9 cellular contexts compared by ENCODE assay signal in genomic region chr6:26536571-26537159, GRCh38. TPM values are rescaled to one million over a fixed set of nuclear protein-coding genes. Genes with fewer than 3 reads are reported as not detected.
DNase-seq lines count a peak whose midpoint lies in the region; ATAC-seq, FAIRE-seq and TF ChIP-seq lines count a peak whose summit lies in the region.
"Had no signal": no experiment of that assay in that cellular context is flagged by ENCODE, and none has a peak within 500 bp of the region (broad histone marks: within the 10 kb centered on the region; RNA-seq: fewer than 3 reads in every experiment).

No MANE protein-coding gene starts in this region.

- H3K36me3 ChIP-seq in pancreas: no peaks in the 10 kb centered on the region

- H3K4me3 ChIP-seq in fibroblast of villous mesenchyme (ENCODE audit: low read depth, low read length) (peak overlapping the region; percentile 92), pancreas (peak overlapping the region in 3 of 4 donors; percentile 54 to 84 (median 68))

- intact Hi-C loops in pancreas (cut with DNase I): no loop called here

- WGBS in pancreas, 2 donors: 23% methylated on average over 12 of the region's 12 CpGs

- ATAC-seq in pancreas: no peak
- ATAC-seq in GM21515 (IDR thresholded peaks at IDR 0.05; ENCODE audit: unreplicated experiment): no peak

- H3K27ac ChIP-seq in pancreas: peak overlapping the region; percentile 47 to 94 (median 68)

- peaks cover 3 to 14% (median 14%) of the 10 kb centered on the region in 3 donors for H3K4me1 ChIP-seq in pancreas

- no peaks in the 10 kb centered on the region for H3K27me3 ChIP-seq in pancreas

- TF ChIP-seq CTCF in fibroblast of villous mesenchyme (IDR thresholded peaks at IDR 0.05; ENCODE audit: insufficient read depth, low read depth, low read length) (no peak), pancreas (IDR thresholded peaks at IDR 0.05) (no peak)

- DNase-seq in stimulated activated CD4-positive, alpha-beta T cell treated with anti-CD3 and anti-CD28 coated beads, Interleukin-15, amount 100 ng/mL, for 24 hours: peak; percentile 53
- no peak for DNase-seq in stimulated activated CD4-positive, alpha-beta T cell treated with anti-CD3 and anti-CD28 coated beads, Interleukin-12 subunit alpha, Interleukin-12 subunit beta, amount 100 ng/mL, for 4 hours
- DNase-seq in NCI-H1694 (lab: John Stamatoyannopoulos, UW) (peak; percentile 20), fibroblast of villous mesenchyme (ENCODE audit: low read depth) (peak; percentile 69), pancreas (no peak), NCI-H187 (lab: John Stamatoyannopoulos, UW) (no peak)
- DNase-seq in activated T-cell treated with anti-CD3 and anti-CD28 coated beads, Interleukin-2, amount 50 U/mL, for 48 hours: peak; percentile 56

- H3K9me3 ChIP-seq in pancreas: no peaks in the 10 kb centered on the region

- no peak for FAIRE-seq in pancreas (lab: Jason Lieb, UNC)

RNA-seq across cellular contexts. Expression of gene HMGN4, which starts 1.5 kb away (rescaled TPM):
- total RNA-seq in fibroblast of villous mesenchyme: 74.1 and 85.1 TPM in 2 replicates
- total RNA-seq in pancreas: 10 to 100 TPM; 10.8 to 24.2 (median 13.2) TPM
- polyA plus RNA-seq in pancreas: 10 to 100 TPM in 1 of 2 donors, 1 to 10 TPM in 1; 8.8 to 20.1 TPM

RNA-seq across cellular contexts. Expression of gene BTN1A1, which starts 36.6 kb away (rescaled TPM):
- not detected in 2 replicates for total RNA-seq in fibroblast of villous mesenchyme
- not detected for total RNA-seq in pancreas
- polyA plus RNA-seq in pancreas: not detected
- total RNA-seq: pulmonary artery endothelial cell had no signal

Comparison
In these comparisons a context has a peak if more than half of its experiments do, and no peak if none do; other contexts are left out.
1. DNase-seq: peak in stimulated activated CD4-positive, alpha-beta T cell treated with anti-CD3 and anti-CD28 coated beads, Interleukin-15, amount 100 ng/mL, for 24 hours (single experiment), NCI-H1694 (single experiment), activated T-cell treated with anti-CD3 and anti-CD28 coated beads, Interleukin-2, amount 50 U/mL, for 48 hours (2 of 2) and fibroblast of villous mesenchyme (single experiment); none in stimulated activated CD4-positive, alpha-beta T cell treated with anti-CD3 and anti-CD28 coated beads, Interleukin-12 subunit alpha, Interleukin-12 subunit beta, amount 100 ng/mL, for 4 hours (single experiment), pancreas (0 of 6) and NCI-H187 (0 of 2).